ENCODE assay signal across 8 cellular contexts in the genomic region with DNA sequence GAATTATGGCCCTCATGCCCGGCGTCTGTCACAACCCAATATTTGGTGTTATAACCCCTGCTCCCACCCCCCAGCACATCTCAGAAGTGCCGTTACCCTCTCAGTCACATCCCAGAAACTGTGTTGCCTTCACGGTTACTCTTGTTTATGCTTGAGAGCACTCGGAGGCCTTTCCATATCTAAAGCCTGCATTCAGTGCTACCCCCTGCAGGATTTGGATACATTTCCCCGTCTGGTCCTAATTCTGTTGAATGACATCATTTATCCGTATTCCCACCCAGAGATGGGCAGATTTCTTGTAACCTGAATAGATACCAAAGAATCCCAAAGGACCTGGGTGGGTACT. TPM values are rescaled to one million over a fixed set of nuclear protein-coding genes. Genes with fewer than 3 reads are reported as not detected.
DNase-seq lines count a peak whose midpoint lies in the region; ATAC-seq and TF ChIP-seq lines count a peak whose summit lies in the region.

No MANE protein-coding gene starts in this region.

- intact Hi-C loops in stomach (cut with DNase I; ENCODE audit: low total_unique reads): no loop called here

- peak overlapping the region; percentile 68 for H3K4me2 ChIP-seq in DND-41 (ENCODE audit: insufficient read depth, low read length)

- H2AFZ ChIP-seq in DND-41 (ENCODE audit: low read depth, low read length): peak overlapping the region; percentile 85

- TF ChIP-seq EP300 in stomach (IDR thresholded peaks at IDR 0.05): no peak

- no peak for ATAC-seq in DND-41 (ENCODE audit: insufficient read depth, low read depth)

- no peaks in the 10 kb centered on the region for H3K79me2 ChIP-seq in DND-41 (ENCODE audit: insufficient read depth, low read length)

- H3K4me1 ChIP-seq in DND-41 (ENCODE audit: insufficient read depth, low read length) (peaks cover 25% of the 10 kb centered on the region), stomach (peaks cover 27 to 44% (median 33%) of the 10 kb centered on the region in 4 donors)

- peak; percentile 9 for TF ChIP-seq CTCF in DND-41 (IDR thresholded peaks at IDR 0.05; ENCODE audit: borderline replicate concordance, extremely low read depth, low read length, poor library complexity, severe bottlenecking)
- peak in 1 of 7 experiments; percentile 5 for TF ChIP-seq CTCF in stomach (IDR thresholded peaks at IDR 0.05)

- peak overlapping the region; percentile 2 to 56; a peak in 3 of 4 replicates for H3K4me3 ChIP-seq in DND-41 (ENCODE audit: low read depth in 1 of 2, low read length in 2 of 2)
- peak overlapping the region; percentile 34 to 49 (median 46) for H3K4me3 ChIP-seq in stomach

- H3K27me3 ChIP-seq in DND-41 (ENCODE audit: insufficient read depth, low read length, poor library complexity) (peaks cover 8% of the 10 kb centered on the region), stomach (no peaks in the 10 kb centered on the region)

- H3K9me3 ChIP-seq in DND-41 (ENCODE audit: insufficient read depth, low read length, severe bottlenecking) (no peaks in the 10 kb centered on the region), stomach (no peaks in the 10 kb centered on the region)

- 5 to 17% (median 9%) methylated on average over 7 of the region's 7 CpGs for WGBS in stomach, 5 donors

- H3K27ac ChIP-seq in DND-41 (ENCODE audit: low read length) (peak overlapping the region; percentile 74), stomach (peak overlapping the region; percentile 89 to 98 (median 97))

- TF ChIP-seq POLR2A in stomach (IDR thresholded peaks at IDR 0.05): no peak

- DNase-seq in DND-41 (no peak), LHCN-M2 (ENCODE audit: low read depth) (peak; percentile 66), amniotic stem cell (lab: John Stamatoyannopoulos, UW) (peak; percentile 35), iris pigment epithelial cell (ENCODE audit: low read depth) (peak; percentile 75), stomach (no peak), NOMO-1 (lab: John Stamatoyannopoulos, UW; ENCODE audit: unreplicated experiment in 2 of 2) (no peak), A172 (ENCODE audit: low spot score) (no peak), superior temporal gyrus (ENCODE audit: extremely low spot score) (no peak)

- peak overlapping the region; percentile 48 for H3K9ac ChIP-seq in DND-41 (ENCODE audit: low read depth, low read length)

- H4K20me1 ChIP-seq in DND-41 (ENCODE audit: insufficient read depth, low read length): no peaks in the 10 kb centered on the region

- no peaks in the 10 kb centered on the region for H3K36me3 ChIP-seq in DND-41 (ENCODE audit: insufficient read depth, low read length)
- no peaks in the 10 kb centered on the region for H3K36me3 ChIP-seq in stomach

RNA-seq across cellular contexts. Expression of gene FOS, which starts 19.1 kb away (rescaled TPM):
- 5.6 and 8.9 TPM in 2 replicates for total RNA-seq in LHCN-M2 (2014; rRNA removed)
- 0.58 TPM for polyA plus RNA-seq in LHCN-M2 (2012)
- total RNA-seq in stomach: 1,000 to 10,000 TPM in 1 of 5 donors, 100 to 1,000 TPM in 4; 134 to 1,274 (median 649) TPM
- polyA plus RNA-seq in stomach: 10 to 100 TPM; 62.2 to 82.0 (median 77.1) TPM
- total RNA-seq in A172 (2014; rRNA removed; shearing (Covaris generic)): 0.89 and 2.2 TPM in 2 replicates

Comparison
In these comparisons a context has a peak if more than half of its experiments do, and no peak if none do; other contexts are left out.
1. DNase-seq: peak in LHCN-M2 (single experiment), amniotic stem cell (single experiment) and iris pigment epithelial cell (single experiment); none in DND-41 (single experiment), stomach (single experiment), NOMO-1 (0 of 2), A172 (single experiment) and superior temporal gyrus (single experiment).
2. RNA of gene FOS, which starts 19.1 kb away (total RNA-seq): 134 to 1,274 TPM in stomach; 5.6 to 8.9 TPM in LHCN-M2 and 0.89 to 2.2 TPM in A172; every median in the first group is over 10 times any median in the second.